In genomic region chr2:128803222-128803621, GRCh38 we compare ENCODE assay signal across 15 cellular contexts.
DNase-seq lines count a peak whose midpoint lies in the region; ATAC-seq lines count a peak whose summit lies in the region.
"Had no signal": no experiment of that assay in that cellular context is flagged by ENCODE, and none has a peak within 500 bp of the region (broad histone marks: within the 10 kb centered on the region; RNA-seq: fewer than 3 reads in every experiment).

No MANE protein-coding gene starts in this region.

- DNase-seq in DMS79 (lab: John Stamatoyannopoulos, UW) (peak; percentile 93), DMS79 treated with DMSO at 0.1 percent for 48 hours (lab: John Stamatoyannopoulos, UW) (peak; percentile 85), NCI-H526 treated with DMSO at 0.1 percent for 48 hours (lab: John Stamatoyannopoulos, UW) (peak; percentile 12), left kidney (ENCODE audit: low read depth, low spot score) (peak; percentile 60)
- no peak for DNase-seq in stimulated activated naive CD8-positive, alpha-beta T cell treated with anti-CD3 and anti-CD28 coated beads, Interleukin-15, amount 100 ng/mL, for 72 hours
- DNase-seq in activated T-cell treated with anti-CD3 and anti-CD28 coated beads, Interleukin-2, amount 50 U/mL, for 48 hours = no peak
- DNase-seq in activated naive CD4-positive, alpha-beta T cell treated with anti-CD3 and anti-CD28 coated beads, Interleukin-2, amount 50 U/mL, for 16 hours = no peak
- DNase-seq: CD8-positive, alpha-beta T cell; COR-L47; DMS153; GF-D8; GOT3; H9 had no signal

- no peak overlapping the region for H3K4me3 Mint-ChIP-seq in stimulated activated naive CD8-positive, alpha-beta T cell treated with anti-CD3 and anti-CD28 coated beads, Interleukin-15, amount 100 ng/mL, for 72 hours
- H3K4me3 Mint-ChIP-seq: CD14-positive monocyte; CD8-positive, alpha-beta T cell; H9 had no signal

- H3K27ac Mint-ChIP-seq in stimulated activated naive CD8-positive, alpha-beta T cell treated with anti-CD3 and anti-CD28 coated beads, Interleukin-15, amount 100 ng/mL, for 72 hours = no peak overlapping the region
- H3K27ac Mint-ChIP-seq: CD14-positive monocyte; CD8-positive, alpha-beta T cell; H9 had no signal

- no peaks in the 10 kb centered on the region for H3K4me1 Mint-ChIP-seq in stimulated activated naive CD8-positive, alpha-beta T cell treated with anti-CD3 and anti-CD28 coated beads, Interleukin-15, amount 100 ng/mL, for 72 hours
- H3K4me1 Mint-ChIP-seq: CD14-positive monocyte had no signal

- no peak for ATAC-seq in stimulated activated naive CD8-positive, alpha-beta T cell treated with anti-CD3 and anti-CD28 coated beads, Interleukin-15, amount 100 ng/mL, for 72 hours
- ATAC-seq: A549; CD8-positive, alpha-beta T cell had no signal

- H3K27me3 Mint-ChIP-seq in stimulated activated naive CD8-positive, alpha-beta T cell treated with anti-CD3 and anti-CD28 coated beads, Interleukin-15, amount 100 ng/mL, for 72 hours = no peaks in the 10 kb centered on the region

- H3K9me3 Mint-ChIP-seq in stimulated activated naive CD8-positive, alpha-beta T cell treated with anti-CD3 and anti-CD28 coated beads, Interleukin-15, amount 100 ng/mL, for 72 hours = no peaks in the 10 kb centered on the region
- H3K9me3 Mint-ChIP-seq: CD8-positive, alpha-beta T cell had no signal

Comparison
In these comparisons a context has a peak if more than half of its experiments do, and no peak if none do; other contexts are left out.
1. DNase-seq: peak in DMS79 (single experiment), DMS79 treated with DMSO at 0.1 percent for 48 hours (single experiment), NCI-H526 treated with DMSO at 0.1 percent for 48 hours (single experiment) and left kidney (single experiment); none in stimulated activated naive CD8-positive, alpha-beta T cell treated with anti-CD3 and anti-CD28 coated beads, Interleukin-15, amount 100 ng/mL, for 72 hours (0 of 2), activated T-cell treated with anti-CD3 and anti-CD28 coated beads, Interleukin-2, amount 50 U/mL, for 48 hours (0 of 2) and activated naive CD4-positive, alpha-beta T cell treated with anti-CD3 and anti-CD28 coated beads, Interleukin-2, amount 50 U/mL, for 16 hours (single experiment).